9 cellular contexts compared by ENCODE assay signal in the genomic region with DNA sequence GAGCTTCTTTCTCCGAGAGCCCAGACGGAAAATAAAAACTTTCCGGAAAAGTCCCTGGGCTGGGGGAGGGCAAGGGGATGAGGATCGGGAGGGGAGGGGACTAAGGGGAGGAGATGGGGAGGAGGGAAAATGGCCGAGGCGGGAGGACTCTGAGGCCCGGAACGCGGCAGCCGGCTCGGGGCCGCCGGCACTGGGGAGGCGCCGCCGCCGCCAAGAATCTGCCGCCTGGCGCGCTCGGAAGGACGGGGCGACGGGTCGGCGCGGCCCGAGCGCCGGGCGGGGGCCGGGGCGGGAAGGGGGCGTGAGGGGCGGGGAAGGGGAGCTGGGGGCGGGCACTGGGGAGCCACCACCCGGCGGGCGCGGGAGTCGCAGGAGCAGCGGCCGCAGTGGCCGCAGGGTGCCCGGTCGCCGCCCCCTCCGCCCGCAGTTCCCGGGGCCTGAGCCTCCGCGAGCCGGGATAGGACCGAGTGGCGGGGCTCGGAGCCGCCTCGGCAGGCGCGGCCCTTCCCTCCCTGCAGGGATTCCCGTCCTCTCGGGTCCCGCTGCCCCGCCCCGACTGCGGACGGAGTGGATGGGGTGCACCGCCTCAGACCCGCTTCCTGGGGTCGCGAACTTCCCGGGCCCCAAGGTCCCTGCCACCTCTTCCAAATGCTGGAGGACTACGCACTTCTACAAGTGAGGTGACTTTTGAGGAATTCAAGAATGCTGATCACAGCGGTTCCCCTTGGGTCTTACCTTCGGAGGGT. TPM values are rescaled to one million over a fixed set of nuclear protein-coding genes. Genes with fewer than 3 reads are reported as not detected.
DNase-seq lines count a peak whose midpoint lies in the region; ATAC-seq and TF ChIP-seq lines count a peak whose summit lies in the region.
"Had no signal": no experiment of that assay in that cellular context is flagged by ENCODE, and none has a peak within 500 bp of the region (broad histone marks: within the 10 kb centered on the region; RNA-seq: fewer than 3 reads in every experiment).

PRKD1 (minus strand) TSS at position 252 of the 746 bp plus-strand sequence.

- peaks cover 20% of the 10 kb centered on the region for H4K20me1 ChIP-seq in osteoblast (ENCODE audit: insufficient read depth, low read length)
- H4K20me1 ChIP-seq in Karpas-422 (ENCODE audit: insufficient read depth, low read depth, low read length), result no peaks in the 10 kb centered on the region

- H2AFZ ChIP-seq in osteoblast (ENCODE audit: low read length) (peak within 1 kb of the TSS; percentile 80), Karpas-422 (ENCODE audit: low read length) (no peak within 1 kb of the TSS)

- H3K36me3 ChIP-seq in adrenal gland (replicated peaks in 1 of 2) (no peaks in the 10 kb centered on the region), heart left ventricle (no peaks in the 10 kb centered on the region), osteoblast (ENCODE audit: insufficient read depth, low read length) (no peaks in the 10 kb centered on the region), Karpas-422 (ENCODE audit: insufficient read depth, low read length) (no peaks in the 10 kb centered on the region)

- DNase-seq in DMS153 treated with DMSO at 0.1 percent for 48 hours (lab: John Stamatoyannopoulos, UW; ENCODE audit: unreplicated experiment) (peak; percentile 24), M059J (ENCODE audit: low read depth) (peak; percentile 66), adrenal gland (peak; percentile 67 to 81 (median 73)), heart left ventricle (peak; percentile 71 to 82 (median 72)), osteoblast (ENCODE audit: insufficient read length, low spot score, missing footprints) (peak; percentile 96), Karpas-422 (no peak)
- DNase-seq in activated effector memory CD4-positive, alpha-beta T cell treated with Interleukin-2 at 50 U/mL for 16 hours, result no peak

- no peak within 1 kb of the TSS for H3K9ac ChIP-seq in Karpas-422 (ENCODE audit: low read length)

- TF ChIP-seq CTCF in adrenal gland (IDR thresholded peaks at IDR 0.05) (peak in 3 of 6 experiments; percentile 15 to 40 (median 26)), heart left ventricle (IDR thresholded peaks at IDR 0.05) (peak in 11 of 12 donors; percentile 8 to 56 (median 43)), osteoblast (IDR thresholded peaks at IDR 0.05; ENCODE audit: extremely low read depth, low read depth, low read length) (no peak)

- ATAC-seq in GM21447 (IDR thresholded peaks at IDR 0.05; ENCODE audit: unreplicated experiment) (peak; percentile 42), heart left ventricle (peak; percentile 58 to 91 (median 86))

- H3K4me3 ChIP-seq in adrenal gland, result peak within 1 kb of the TSS; percentile 58 to 92 (median 68)
- H3K4me3 ChIP-seq in heart left ventricle, result peak within 1 kb of the TSS; percentile 65 to 93 (median 84)
- H3K4me3 ChIP-seq in osteoblast (ENCODE audit: insufficient read depth, low read length), result peak within 1 kb of the TSS; percentile 91
- no peak within 1 kb of the TSS for H3K4me3 ChIP-seq in Karpas-422 (ENCODE audit: low read length)

- WGBS in adrenal gland, 4 donors, result 1 to 16% (median 3%) methylated on average over 21 to 75 of the region's 75 CpGs
- WGBS in heart left ventricle, 4 donors, result 2 to 9% (median 3%) methylated on average over 28 to 75 of the region's 75 CpGs

- H3K27me3 ChIP-seq in adrenal gland (no peaks in the 10 kb centered on the region), heart left ventricle (peaks cover 0 to 20% (median 0%) of the 10 kb centered on the region in 9 donors), osteoblast (ENCODE audit: insufficient read depth, low read length) (no peaks in the 10 kb centered on the region), Karpas-422 (ENCODE audit: low read length) (no peaks in the 10 kb centered on the region)

- peak within 1 kb of the TSS; percentile 85 for H3K4me2 ChIP-seq in osteoblast (ENCODE audit: insufficient read depth, low read length)
- H3K4me2 ChIP-seq in Karpas-422 (ENCODE audit: low read depth, low read length, poor library complexity, severe bottlenecking), result no peak within 1 kb of the TSS

- H3K9me3 ChIP-seq in adrenal gland (replicated peaks in 1 of 3), result no peaks in the 10 kb centered on the region
- no peaks in the 10 kb centered on the region for H3K9me3 ChIP-seq in heart left ventricle
- H3K9me3 ChIP-seq in osteoblast (ENCODE audit: low read depth, low read length), result no peaks in the 10 kb centered on the region
- H3K9me3 ChIP-seq in Karpas-422 (ENCODE audit: low read length), result peaks cover 39% of the 10 kb centered on the region

- peak within 1 kb of the TSS in 4 of 5 donors; percentile 45 to 90 (median 76) for H3K27ac ChIP-seq in adrenal gland
- peak within 1 kb of the TSS; percentile 52 to 89 (median 80) for H3K27ac ChIP-seq in heart left ventricle
- peak within 1 kb of the TSS; percentile 6 for H3K27ac ChIP-seq in osteoblast (ENCODE audit: low read depth, low read length)
- H3K27ac ChIP-seq in Karpas-422 (ENCODE audit: low read length), result no peak within 1 kb of the TSS

- intact Hi-C loops in adrenal gland (cut with DNase I), result loop anchor here (5.0 to 10.0 kb wide), 2 partner anchors 343 to 380 kb away; no protein-coding TSS in a partner anchor
- intact Hi-C loops in heart left ventricle (cut with DNase I), result loop anchor here in 7 of 10 donors (5.0 to 10.0 kb wide), 7 partner anchors 113 to 375 kb away; no protein-coding TSS in a partner anchor

- H3K9me2 ChIP-seq in Karpas-422 (replicated peaks; ENCODE audit: insufficient read depth, low read length), result no peaks in the 10 kb centered on the region

- TF ChIP-seq POLR2A in adrenal gland (IDR thresholded peaks at IDR 0.05) (peak in 1 of 2 donors; percentile 43), heart left ventricle (IDR thresholded peaks at IDR 0.05) (no peak)

- H3K4me1 ChIP-seq in adrenal gland (replicated peaks in 1 of 2) (peaks cover 20 to 23% of the 10 kb centered on the region in 2 donors), heart left ventricle (peaks cover 0 to 25% (median 13%) of the 10 kb centered on the region in 12 donors), osteoblast (ENCODE audit: insufficient read depth, low read length) (peaks cover 25% of the 10 kb centered on the region), Karpas-422 (ENCODE audit: low read length) (no peaks in the 10 kb centered on the region)

- peaks cover 40% of the 10 kb centered on the region for H3K79me2 ChIP-seq in osteoblast (ENCODE audit: insufficient read depth, low read length)
- H3K79me2 ChIP-seq in Karpas-422 (ENCODE audit: low read length), result no peaks in the 10 kb centered on the region

RNA-seq across cellular contexts. Expression of gene PRKD1, which starts in this region (rescaled TPM):
- 5.8 TPM in 2 replicates for total RNA-seq in M059J (2014; rRNA removed; shearing (Covaris generic))
- total RNA-seq in adrenal gland, result 10 to 100 TPM in 7 of 8 donors, 1 to 10 TPM in 1; 9.9 to 30.1 (median 24.2) TPM
- polyA plus RNA-seq in adrenal gland, result 1 to 10 TPM; 6.9 to 9.2 (median 7.7) TPM
- total RNA-seq in heart left ventricle, result 1 to 10 TPM; 2.1 to 8.8 (median 3.7) TPM
- polyA plus RNA-seq in heart left ventricle, result 1 to 10 TPM in 1 of 2 donors, under 1 TPM in 1; 0.99 to 1.8 TPM
- 21.8 and 28.6 TPM in 2 replicates for total RNA-seq in osteoblast
- total RNA-seq in Karpas-422 (2014; rRNA removed; shearing (Covaris generic); ENCODE audit: low replicate concordance), result not detected in 2 replicates
- total RNA-seq: T-helper 1 cell treated with Interleukin-12 subunit alpha and Interleukin-12 subunit beta and Interleukin-4 antibody, amounts not matched to agents 30 ng/mL and 1 ng/mL, for 36 hours had no signal

Comparison
In these comparisons a context has a peak if more than half of its experiments do, and no peak if none do; other contexts are left out.
1. DNase-seq: peak in DMS153 treated with DMSO at 0.1 percent for 48 hours (single experiment), M059J (single experiment), adrenal gland (7 of 7), heart left ventricle (5 of 5) and osteoblast (single experiment); none in Karpas-422 (single experiment) and activated effector memory CD4-positive, alpha-beta T cell treated with Interleukin-2 at 50 U/mL for 16 hours (single experiment).